ENCODE assay signal across 8 cellular contexts in the genomic region with DNA sequence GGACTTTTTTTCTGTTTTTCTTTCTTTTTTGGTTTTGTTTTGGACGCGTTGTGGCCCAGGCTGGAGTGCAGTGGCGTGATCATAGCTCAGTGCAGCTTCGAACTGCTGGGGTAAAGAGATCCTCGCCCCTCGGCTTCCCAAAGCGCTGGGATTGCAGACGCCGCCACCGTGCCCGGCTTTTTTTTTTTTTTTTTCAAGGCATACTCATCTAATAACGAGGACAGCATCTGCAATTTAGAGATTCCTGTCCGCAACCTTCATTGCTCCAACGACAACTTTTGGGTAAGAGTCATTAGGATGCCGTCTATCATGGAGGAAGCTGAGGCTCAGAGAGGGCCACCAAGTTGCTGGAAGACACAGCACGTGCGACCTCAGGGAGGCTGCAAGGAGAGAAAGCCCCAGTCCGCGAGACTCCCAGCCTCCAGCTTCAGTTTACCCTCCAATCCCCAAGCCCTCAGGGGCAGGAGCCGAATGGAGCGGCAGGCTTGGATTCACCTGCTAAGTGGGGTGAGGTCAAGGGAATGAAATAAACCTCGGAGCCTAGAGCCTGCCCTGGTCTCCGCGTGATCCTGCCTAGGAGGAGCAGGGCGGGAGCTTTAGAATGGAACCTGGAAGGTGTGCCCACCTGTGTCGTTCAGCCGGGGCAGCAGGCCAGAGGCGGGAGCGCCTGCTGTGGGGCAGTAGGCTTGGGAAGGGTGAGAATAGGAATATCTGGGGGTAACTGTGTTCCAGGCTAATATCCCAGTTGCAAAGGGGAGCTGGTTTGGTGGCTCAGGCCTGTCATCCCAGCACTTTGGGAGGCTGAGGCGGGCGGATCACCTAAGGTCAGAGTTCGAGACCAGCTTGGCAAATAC. TPM values are rescaled to one million over a fixed set of nuclear protein-coding genes. Genes with fewer than 3 reads are reported as not detected.
A peak's percentile ranks its signal among the peaks of the same experiment; 100 is the strongest.
DNase-seq lines count a peak whose midpoint lies in the region; ATAC-seq and TF ChIP-seq lines count a peak whose summit lies in the region.

No MANE protein-coding gene starts in this region.

- peak overlapping the region; percentile 96 for H2AFZ ChIP-seq in Loucy (ENCODE audit: low read length)

- H3K36me3 ChIP-seq in Loucy (ENCODE audit: insufficient read depth, low read length) = 0 out of 2 replicates have a peak, but pooled peaks cover 2% of the 10 kb centered on the region

- H3K79me2 ChIP-seq in Loucy (ENCODE audit: insufficient read depth, low read length) = peaks cover 33% of the 10 kb centered on the region

- H3K4me2 ChIP-seq in Loucy (ENCODE audit: low read depth, low read length, poor library complexity, severe bottlenecking) = peak overlapping the region; percentile 97

- DNase-seq in coronary artery (ENCODE audit: low spot score) (no peak), natural killer cell (no peak), SIG-M5 (lab: John Stamatoyannopoulos, UW) (no peak), NCI-H2171 (lab: John Stamatoyannopoulos, UW) (no peak), GDM1 (lab: John Stamatoyannopoulos, UW) (no peak)

- H3K4me3 ChIP-seq in Loucy (ENCODE audit: low read length, poor library complexity, severe bottlenecking) = peak overlapping the region; percentile 96
- peak overlapping the region; percentile 90 for H3K4me3 ChIP-seq in coronary artery

- H3K4me1 ChIP-seq in Loucy (ENCODE audit: insufficient read depth, low read length, poor library complexity, severe bottlenecking) = peaks cover 13% of the 10 kb centered on the region

- TF ChIP-seq CTCF in C4-2B (conservative IDR thresholded peaks at IDR 0.05) (no peak), Loucy (conservative IDR thresholded peaks at IDR 0.05; ENCODE audit: low read length) (no peak), coronary artery (IDR thresholded peaks at IDR 0.05) (no peak), natural killer cell (IDR thresholded peaks at IDR 0.05) (no peak)

- H3K27ac ChIP-seq in C4-2B = peak overlapping the region; percentile 84
- no peak overlapping the region for H3K27ac ChIP-seq in coronary artery

- H3K27ac Mint-ChIP-seq in natural killer cell = peak overlapping the region; percentile 87 to 95

- H3F3A ChIP-seq in Loucy (ENCODE audit: low read depth) = no peaks in the 10 kb centered on the region

- H4K20me1 ChIP-seq in Loucy (ENCODE audit: insufficient read depth, low read length, poor library complexity, severe bottlenecking) = peaks cover 5% of the 10 kb centered on the region

- peak overlapping the region; percentile 82 for H3K4me3 Mint-ChIP-seq in natural killer cell

- no peaks in the 10 kb centered on the region for H3K36me3 Mint-ChIP-seq in natural killer cell

- peak overlapping the region; percentile 68 for H3K9ac ChIP-seq in Loucy (ENCODE audit: low read depth, low read length, poor library complexity, severe bottlenecking)

- no peaks in the 10 kb centered on the region for H3K27me3 Mint-ChIP-seq in natural killer cell (ENCODE audit: low read depth in 2 of 2)

- no peaks in the 10 kb centered on the region for H3K27me3 ChIP-seq in Loucy (ENCODE audit: insufficient read depth, low read length, poor library complexity, severe bottlenecking)

- intact Hi-C loops in natural killer cell (cut with micrococcal nuclease) = no loop called here

- peaks cover 10 to 30% of the 10 kb centered on the region in 2 donors for H3K4me1 Mint-ChIP-seq in natural killer cell

- peak in 1 of 3 donors; percentile 3 for ATAC-seq in natural killer cell
- no peak for ATAC-seq in GM19324 (IDR thresholded peaks at IDR 0.05; ENCODE audit: low FRiP score, unreplicated experiment)

- H3K9me3 Mint-ChIP-seq in natural killer cell = no peaks in the 10 kb centered on the region

- H3K9me3 ChIP-seq in Loucy (ENCODE audit: insufficient read depth, low read depth, low read length) = no peaks in the 10 kb centered on the region

- no peaks in the 10 kb centered on the region for H3K9me2 ChIP-seq in Loucy (replicated peaks; ENCODE audit: low read depth, low read length)

RNA-seq across cellular contexts. Expression of a gene that starts 0.7 kb away (rescaled TPM):
- 10 to 100 TPM; 57.2 to 58.5 (median 57.6) TPM for total RNA-seq in natural killer cell

RNA-seq across cellular contexts. Expression of a gene that starts 5.7 kb away (rescaled TPM):
- under 1 TPM; 0.31 to 0.58 (median 0.41) TPM for total RNA-seq in natural killer cell

RNA-seq across cellular contexts. Expression of a gene that starts 29.0 kb away (rescaled TPM):
- total RNA-seq in natural killer cell = 100 to 1,000 TPM; 119 to 149 (median 146) TPM

RNA-seq across cellular contexts. Expression of a gene that starts 42.2 kb away (rescaled TPM):
- total RNA-seq in natural killer cell = 1 to 10 TPM; 1.5 to 1.9 (median 1.5) TPM

RNA-seq across cellular contexts. Expression of a gene that starts 44.3 kb away (rescaled TPM):
- 1 to 10 TPM in 2 of 3 donors, under 1 TPM in 1; 0.96 to 1.6 (median 1.1) TPM for total RNA-seq in natural killer cell
